In the genomic region with DNA sequence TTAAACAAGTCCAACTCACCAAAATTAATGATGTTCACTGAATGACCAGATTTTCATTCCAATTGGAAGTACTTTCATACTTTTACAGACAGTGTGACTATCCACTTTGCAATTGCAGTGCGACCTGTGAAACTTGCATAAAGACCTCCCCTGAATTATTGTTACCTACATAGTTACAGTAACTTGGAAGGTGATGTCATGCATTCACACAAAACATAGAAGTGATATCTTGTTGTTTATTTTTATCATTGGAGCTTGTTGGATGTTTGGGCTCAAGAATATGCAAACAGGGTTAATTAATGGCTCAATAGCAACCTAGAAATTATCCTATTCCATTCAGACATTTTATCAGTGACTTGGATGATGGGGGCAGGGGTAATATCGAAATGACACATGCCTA, we compare ENCODE assay signal across 28 cellular contexts.
"Had no signal": no experiment of that assay in that cellular context is flagged by ENCODE, and none has a peak within 500 bp of the region (broad histone marks: within the 10 kb centered on the region; RNA-seq: fewer than 3 reads in every experiment).

No MANE protein-coding gene starts in this region.

- H3K36me3 ChIP-seq: colonic mucosa, esophagus muscularis mucosa, esophagus squamous epithelium, gastrocnemius medialis, gastroesophageal sphincter, heart left ventricle, heart right ventricle had no signal

- H3K9me3 ChIP-seq: colonic mucosa, esophagus muscularis mucosa, esophagus squamous epithelium, gastrocnemius medialis, gastroesophageal sphincter had no signal

- H3K4me1 ChIP-seq: foreskin keratinocyte, gastrocnemius medialis, heart left ventricle, heart right ventricle had no signal

- FAIRE-seq: colon, endometrium, endothelial cell of umbilical vein, frontal cortex had no signal

- DNase-seq: colonic mucosa; cortex of kidney; dermis blood vessel endothelial cell; dorsolateral prefrontal cortex; effector CD4-positive, alpha-beta T cell; effector CD8-positive, alpha-beta T cell; effector memory CD4-positive, alpha-beta T cell; effector memory CD8-positive, alpha-beta T cell; endodermal cell; erythroblast; esophagus squamous epithelium; foreskin fibroblast; foreskin keratinocyte; foreskin melanocyte; gastrocnemius medialis; glutamatergic neuron; head of caudate nucleus; heart left ventricle; heart right ventricle had no signal

- H3K4me3 ChIP-seq: colonic mucosa, coronary artery, dorsolateral prefrontal cortex, esophagus muscularis mucosa, esophagus squamous epithelium, gastrocnemius medialis, gastroesophageal sphincter, heart left ventricle, heart right ventricle had no signal

- H3K27me3 ChIP-seq: colonic mucosa, esophagus muscularis mucosa, esophagus squamous epithelium, gastrocnemius medialis, gastroesophageal sphincter, heart left ventricle, heart right ventricle had no signal

- H3K27ac ChIP-seq: colonic mucosa, coronary artery, dorsolateral prefrontal cortex, epithelial cell of prostate, esophagus muscularis mucosa, esophagus squamous epithelium, foreskin keratinocyte, gastrocnemius medialis, gastroesophageal sphincter, heart left ventricle, heart right ventricle had no signal

- ATAC-seq: effector memory CD8-positive, alpha-beta T cell; esophagus mucosa; foreskin keratinocyte; gastrocnemius medialis; gastroesophageal sphincter; heart left ventricle; heart right ventricle had no signal
